In the genomic region with DNA sequence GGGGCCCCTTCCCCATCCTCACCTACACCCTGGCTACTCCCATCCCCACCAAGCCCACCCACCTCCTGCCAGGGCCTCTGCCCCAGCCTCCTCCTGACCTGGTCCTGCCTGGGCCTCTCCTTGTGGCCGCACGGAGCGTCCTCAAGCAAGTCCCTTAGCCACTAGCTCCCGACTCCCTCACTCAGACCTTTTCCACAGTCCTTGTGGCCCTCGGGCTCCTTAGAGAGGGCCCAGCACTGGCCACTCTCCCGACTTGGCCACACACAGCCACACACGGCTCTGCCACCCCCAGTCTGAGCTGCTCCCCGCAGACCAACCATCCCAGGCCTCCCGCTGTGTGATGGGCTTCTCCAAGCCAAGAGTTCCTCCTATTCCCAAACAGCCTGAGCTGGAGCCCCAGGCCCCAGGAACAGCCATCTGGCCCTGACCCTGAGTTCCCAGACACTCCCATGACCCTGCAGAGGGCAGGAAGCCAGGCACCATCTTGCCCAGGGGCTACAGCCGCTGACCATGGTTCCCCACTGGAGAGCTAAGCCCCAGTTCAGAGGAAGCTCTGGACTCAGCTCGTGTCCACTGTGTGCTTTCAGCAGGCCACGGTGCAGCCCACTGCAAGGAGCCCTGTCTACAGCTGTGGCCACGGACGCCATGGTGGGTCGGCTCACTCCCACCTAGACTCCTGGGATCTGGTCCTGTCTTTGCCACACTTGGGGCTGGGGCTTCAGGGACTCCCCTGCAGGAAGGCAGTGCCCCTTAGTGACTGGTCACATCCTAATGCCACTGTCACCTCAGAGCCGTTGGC, we compare ENCODE assay signal across 16 cellular contexts.
"Had no signal": no experiment of that assay in that cellular context is flagged by ENCODE, and none has a peak within 500 bp of the region (broad histone marks: within the 10 kb centered on the region; RNA-seq: fewer than 3 reads in every experiment).

No MANE protein-coding gene starts in this region.

- H3K27me3 ChIP-seq: esophagus muscularis mucosa, left lung, upper lobe of left lung had no signal

- H3K4me1 Mint-ChIP-seq: memory B cell had no signal

- H3K9ac ChIP-seq: parathyroid adenoma had no signal

- H3K4me3 ChIP-seq: esophagus muscularis mucosa, left lung, mucosa of descending colon, upper lobe of left lung had no signal

- H3K9me3 ChIP-seq: esophagus muscularis mucosa, left lung, mucosa of descending colon, upper lobe of left lung had no signal

- H3K27ac Mint-ChIP-seq: memory B cell; stimulated activated naive CD8-positive, alpha-beta T cell treated with anti-CD3 and anti-CD28 coated beads, Interleukin-15, Interleukin-2, amounts not matched to agents 100 ng/mL and 50 ng/mL, for 24 hours had no signal

- ATAC-seq: left lung; mucosa of descending colon; naive thymus-derived CD4-positive, alpha-beta T cell had no signal

- H3K4me3 Mint-ChIP-seq: memory B cell; naive thymus-derived CD4-positive, alpha-beta T cell; stimulated activated naive CD8-positive, alpha-beta T cell treated with anti-CD3 and anti-CD28 coated beads, Interleukin-15, Interleukin-2, amounts not matched to agents 100 ng/mL and 50 ng/mL, for 24 hours had no signal

- H2AFZ ChIP-seq: parathyroid adenoma had no signal

- H3K4me1 ChIP-seq: esophagus muscularis mucosa, parathyroid adenoma had no signal

- FAIRE-seq: kidney had no signal

- H3K27ac ChIP-seq: esophagus muscularis mucosa, left lung, parathyroid adenoma had no signal

- DNase-seq: activated CD4-positive, alpha-beta T cell treated with anti-CD3 and anti-CD28 coated beads for 1 hour; activated CD4-positive, alpha-beta T cell treated with anti-CD3 and anti-CD28 coated beads, Interleukin-2, amount 50 U/mL, for 4 hours; activated naive CD4-positive, alpha-beta T cell; glutamatergic neuron; hypothalamus; kidney; left lung; mucosa of descending colon; naive thymus-derived CD4-positive, alpha-beta T cell; stimulated activated CD4-positive, alpha-beta T cell treated with anti-CD3 and anti-CD28 coated beads, Interleukin-4, amount 100 ng/mL, for 24 hours; T1000 had no signal

- H3K9me3 Mint-ChIP-seq: memory B cell; naive thymus-derived CD4-positive, alpha-beta T cell; stimulated activated naive CD8-positive, alpha-beta T cell treated with anti-CD3 and anti-CD28 coated beads, Interleukin-15, Interleukin-2, amounts not matched to agents 100 ng/mL and 50 ng/mL, for 24 hours had no signal

- H3K27me3 Mint-ChIP-seq: memory B cell; naive thymus-derived CD4-positive, alpha-beta T cell; stimulated activated naive CD8-positive, alpha-beta T cell treated with anti-CD3 and anti-CD28 coated beads, Interleukin-15, Interleukin-2, amounts not matched to agents 100 ng/mL and 50 ng/mL, for 24 hours had no signal
